Comparison of ENCODE assay signal across 17 cellular contexts in genomic region chr1:9161963-9162362, GRCh38. TPM values are rescaled to one million over a fixed set of nuclear protein-coding genes. Genes with fewer than 3 reads are reported as not detected.
DNase-seq lines count a peak whose midpoint lies in the region; ATAC-seq and TF ChIP-seq lines count a peak whose summit lies in the region.
"Had no signal": no experiment of that assay in that cellular context is flagged by ENCODE, and none has a peak within 500 bp of the region (broad histone marks: within the 10 kb centered on the region; RNA-seq: fewer than 3 reads in every experiment).

No MANE protein-coding gene starts in this region.

- no peaks in the 10 kb centered on the region for H3K9me3 Mint-ChIP-seq in neural crest cell
- H3K9me3 Mint-ChIP-seq: activated naive CD4-positive, alpha-beta T cell treated with anti-CD3 and anti-CD28 coated beads for 36 hours; endodermal cell had no signal

- TF ChIP-seq CTCF in C4-2B (conservative IDR thresholded peaks at IDR 0.05) (no peak), MM.1S (IDR thresholded peaks at IDR 0.05; ENCODE audit: low read length) (no peak), neural crest cell (conservative IDR thresholded peaks at IDR 0.05) (no peak), gastroesophageal sphincter (IDR thresholded peaks at IDR 0.05) (no peak)

- H3K36me3 ChIP-seq in MM.1S (replicated peaks; ENCODE audit: insufficient read depth, low read length) (no peaks in the 10 kb centered on the region), esophagus (ENCODE audit: control insufficient read depth in 2 of 2, insufficient read depth in 2 of 2, low read length in 1 of 2) (no peaks in the 10 kb centered on the region), gastroesophageal sphincter (no peaks in the 10 kb centered on the region)

- ATAC-seq in GM21576 (IDR thresholded peaks at IDR 0.05; ENCODE audit: unreplicated experiment) (no peak), GM18909 (IDR thresholded peaks at IDR 0.05; ENCODE audit: poor library complexity, unreplicated experiment) (no peak), gastroesophageal sphincter (no peak)
- ATAC-seq: activated CD8-positive, alpha-beta memory T cell treated with anti-CD3 and anti-CD28 coated beads, Interleukin-2, amount 10 ng/mL, durations not matched to agents 7 days and 5 days had no signal

- DNase-seq in MM.1S: no peak
- DNase-seq in neural crest cell (ENCODE audit: low read depth, low spot score): no peak
- no peak for DNase-seq in cardiac septum (ENCODE audit: low spot score)
- DNase-seq: activated CD4-positive, CD25-positive, alpha-beta regulatory T cell; activated CD8-positive, alpha-beta memory T cell treated with anti-CD3 and anti-CD28 coated beads, Interleukin-2, amount 10 ng/mL, durations not matched to agents 7 days and 5 days; activated naive CD4-positive, alpha-beta T cell treated with anti-CD3 and anti-CD28 coated beads for 36 hours; endodermal cell; H7; KG1; NCI-H1436 treated with DMSO at 0.1 percent for 48 hours; NCI-H526 treated with DMSO at 0.1 percent for 48 hours; stimulated activated CD4-positive, alpha-beta T cell treated with anti-CD3 and anti-CD28 coated beads, Interleukin-4, amount 100 ng/mL, for 1 hour had no signal

- no peak for TF ChIP-seq POLR2A in gastroesophageal sphincter (IDR thresholded peaks at IDR 0.05)

- H2AFZ ChIP-seq in MM.1S (ENCODE audit: low read length): no peak overlapping the region

- WGBS in esophagus, 2 donors: 58 to 63% methylated on average over 7 of the region's 9 CpGs
- 85% methylated on average over 6 of the region's 9 CpGs; no CpG with 5 or more reads in 1 of the 2 donors for WGBS in gastroesophageal sphincter (ENCODE audit: low coverage in 1 of 2), 2 donors

- H3K27me3 ChIP-seq in MM.1S (replicated peaks; ENCODE audit: insufficient read depth, low read length) (no peaks in the 10 kb centered on the region), esophagus (ENCODE audit: control insufficient read depth in 1 of 2, insufficient read depth in 2 of 2, low read length in 2 of 2) (no peaks in the 10 kb centered on the region), gastroesophageal sphincter (no peaks in the 10 kb centered on the region)

- intact Hi-C loops in cardiac septum (cut with DNase I): no loop called here

- H3K9ac ChIP-seq in MM.1S (ENCODE audit: low read length): no peak overlapping the region

- no peaks in the 10 kb centered on the region for H3K9me2 ChIP-seq in MM.1S (replicated peaks; ENCODE audit: insufficient read depth, low read length)

- H3K27ac Mint-ChIP-seq in neural crest cell (ENCODE audit: unreplicated experiment): peak overlapping the region; percentile 71
- H3K27ac Mint-ChIP-seq: activated CD8-positive, alpha-beta memory T cell treated with anti-CD3 and anti-CD28 coated beads, Interleukin-2, amount 10 ng/mL, durations not matched to agents 7 days and 5 days; activated naive CD4-positive, alpha-beta T cell treated with anti-CD3 and anti-CD28 coated beads for 36 hours had no signal

- H3K4me3 ChIP-seq in MM.1S (ENCODE audit: low read length) (no peak overlapping the region), esophagus (ENCODE audit: low read depth in 1 of 2, low read length in 2 of 2) (peak overlapping the region in 1 of 2 donors; percentile 54), gastroesophageal sphincter (no peak overlapping the region)

- peaks cover 20% of the 10 kb centered on the region for H3F3A ChIP-seq in MM.1S (ENCODE audit: insufficient read depth, low read length)

- H3K27me3 Mint-ChIP-seq in neural crest cell (ENCODE audit: low read depth): peaks cover 3% of the 10 kb centered on the region
- H3K27me3 Mint-ChIP-seq: activated CD8-positive, alpha-beta memory T cell treated with anti-CD3 and anti-CD28 coated beads, Interleukin-2, amount 10 ng/mL, durations not matched to agents 7 days and 5 days had no signal

- H3K79me2 ChIP-seq in MM.1S (ENCODE audit: low read length): no peaks in the 10 kb centered on the region

- H3K36me3 Mint-ChIP-seq in neural crest cell (ENCODE audit: low read depth): no peaks in the 10 kb centered on the region
- H3K36me3 Mint-ChIP-seq: activated CD8-positive, alpha-beta memory T cell treated with anti-CD3 and anti-CD28 coated beads, Interleukin-2, amount 10 ng/mL, durations not matched to agents 7 days and 5 days had no signal

- peaks cover 37% of the 10 kb centered on the region for H3K4me1 ChIP-seq in MM.1S (ENCODE audit: low read length)
- H3K4me1 ChIP-seq in esophagus (ENCODE audit: control insufficient read depth in 2 of 2, insufficient read depth in 2 of 2, low read length in 1 of 2): peaks cover 3 to 18% of the 10 kb centered on the region in 2 donors
- peaks cover 0 to 18% (median 16%) of the 10 kb centered on the region in 3 donors for H3K4me1 ChIP-seq in gastroesophageal sphincter

- H4K20me1 ChIP-seq in MM.1S (ENCODE audit: insufficient read depth, low read length): no peaks in the 10 kb centered on the region

- peaks cover 14% of the 10 kb centered on the region for H3K4me1 Mint-ChIP-seq in neural crest cell

- H3K9me3 ChIP-seq in MM.1S (replicated peaks; ENCODE audit: insufficient read depth, low read length) (no peaks in the 10 kb centered on the region), esophagus (ENCODE audit: control insufficient read depth in 2 of 2, insufficient read depth in 1 of 2, low read depth in 1 of 2, low read length in 1 of 2) (no peaks in the 10 kb centered on the region), gastroesophageal sphincter (no peaks in the 10 kb centered on the region)

- TF ChIP-seq EP300 in gastroesophageal sphincter (IDR thresholded peaks at IDR 0.05): no peak

- H3K4me2 ChIP-seq in MM.1S (ENCODE audit: low read depth, low read length): no peak overlapping the region

- H3K4me3 Mint-ChIP-seq in neural crest cell: no peak overlapping the region
- H3K4me3 Mint-ChIP-seq: activated CD8-positive, alpha-beta memory T cell treated with anti-CD3 and anti-CD28 coated beads, Interleukin-2, amount 10 ng/mL, durations not matched to agents 7 days and 5 days; activated naive CD4-positive, alpha-beta T cell treated with anti-CD3 and anti-CD28 coated beads for 36 hours; endodermal cell had no signal

- peak overlapping the region; percentile 71 for H3K27ac ChIP-seq in C4-2B
- peak overlapping the region; percentile 98; the same call in 1 of the 2 replicates for H3K27ac ChIP-seq in MM.1S (ENCODE audit: low read length)
- peak overlapping the region; percentile 96 to 99 for H3K27ac ChIP-seq in esophagus (ENCODE audit: low read depth in 2 of 2, low read length in 1 of 2)
- peak overlapping the region in 1 of 4 donors; percentile 69 for H3K27ac ChIP-seq in gastroesophageal sphincter

RNA-seq across cellular contexts. Expression of gene GPR157, which starts 33.1 kb away (rescaled TPM):
- 10 to 100 TPM; 15.7 to 15.9 TPM for polyA plus RNA-seq in esophagus
- total RNA-seq in neural crest cell: 1.3 and 1.9 TPM in 2 replicates
- 23.0 TPM for total RNA-seq in cardiac septum
- 1 to 10 TPM; 2.8 to 4.4 (median 4.0) TPM for total RNA-seq in gastroesophageal sphincter
